8 cellular contexts compared by ENCODE assay signal in the genomic region with DNA sequence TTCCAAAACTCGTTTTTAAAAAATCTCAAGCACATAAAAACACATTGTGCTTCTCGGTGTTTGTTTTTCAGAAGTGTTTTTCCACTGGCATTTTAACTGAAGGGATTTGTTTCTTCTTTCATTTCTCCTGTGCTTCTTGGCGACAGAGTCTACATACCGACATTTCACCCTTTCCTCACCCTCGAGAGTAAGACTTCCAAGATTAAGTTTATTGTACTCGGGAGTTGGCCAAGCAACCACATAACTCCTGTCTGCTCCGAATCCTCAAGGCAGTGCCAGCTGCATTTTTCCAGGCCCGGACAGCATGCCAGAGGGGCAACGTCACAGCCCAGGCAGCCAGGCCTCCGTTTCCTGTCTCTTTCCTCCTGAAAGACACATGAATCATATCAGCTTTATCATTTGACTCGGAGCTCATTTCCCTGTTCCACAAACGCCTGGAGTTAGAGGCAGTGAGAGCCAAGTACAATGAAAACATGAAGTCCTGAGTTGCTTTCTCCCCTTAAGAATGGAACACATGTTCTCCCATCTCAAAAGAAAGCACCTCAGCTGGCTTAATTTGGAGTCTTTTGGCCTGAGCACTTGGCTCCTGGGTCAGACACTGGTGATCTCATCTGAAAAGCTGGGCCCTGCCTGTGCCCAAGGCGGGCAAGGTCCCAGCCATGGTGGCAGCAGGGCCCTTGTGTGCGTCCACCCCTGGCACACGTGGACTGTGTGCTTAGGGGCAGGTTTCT. TPM values are rescaled to one million over a fixed set of nuclear protein-coding genes. Genes with fewer than 3 reads are reported as not detected.
A peak's percentile ranks its signal among the peaks of the same experiment; 100 is the strongest.
DNase-seq lines count a peak whose midpoint lies in the region; ATAC-seq and TF ChIP-seq lines count a peak whose summit lies in the region.
"Had no signal": no experiment of that assay in that cellular context is flagged by ENCODE, and none has a peak within 500 bp of the region (broad histone marks: within the 10 kb centered on the region; RNA-seq: fewer than 3 reads in every experiment).

No MANE protein-coding gene starts in this region.

- no peaks in the 10 kb centered on the region for H3K27me3 ChIP-seq in endodermal cell (ENCODE audit: control insufficient read depth, insufficient read depth, low read length, poor library complexity, severe bottlenecking)

- H3K4me1 Mint-ChIP-seq in endodermal cell: peaks cover 20% of the 10 kb centered on the region
- H3K4me1 Mint-ChIP-seq: naive B cell had no signal

- no peaks in the 10 kb centered on the region for H3K9me3 Mint-ChIP-seq in endodermal cell
- H3K9me3 Mint-ChIP-seq: naive B cell had no signal

- H3K9me3 ChIP-seq in endodermal cell (ENCODE audit: control insufficient read depth, low read length): no peaks in the 10 kb centered on the region
- no peaks in the 10 kb centered on the region for H3K9me3 ChIP-seq in mesodermal cell (ENCODE audit: control insufficient read depth, low read length)

- H3K27ac Mint-ChIP-seq in endodermal cell: no peak overlapping the region
- H3K27ac Mint-ChIP-seq: naive B cell had no signal

- H3K4me1 ChIP-seq in endodermal cell (ENCODE audit: control insufficient read depth, insufficient read depth, low read length): no peaks in the 10 kb centered on the region
- H3K4me1 ChIP-seq in mesodermal cell (ENCODE audit: control insufficient read depth, insufficient read depth, low read length, poor library complexity, severe bottlenecking): peaks cover 45% of the 10 kb centered on the region
- peaks cover 2% of the 10 kb centered on the region for H3K4me1 ChIP-seq in urinary bladder (ENCODE audit: insufficient read depth)

- no peak overlapping the region for H3K4me3 Mint-ChIP-seq in endodermal cell
- H3K4me3 Mint-ChIP-seq: naive B cell had no signal

- peak; percentile 80 for DNase-seq in NCI-H446 treated with DMSO at 0.1 percent for 48 hours (lab: John Stamatoyannopoulos, UW)
- no peak for DNase-seq in endodermal cell
- no peak for DNase-seq in GM10266 (ENCODE audit: extremely low spot score)
- DNase-seq: naive B cell had no signal

- H3K9ac ChIP-seq in endodermal cell (ENCODE audit: extremely low read depth, low read length, poor library complexity, severe bottlenecking): no peak overlapping the region

- H3K36me3 ChIP-seq in endodermal cell (ENCODE audit: control insufficient read depth, insufficient read depth, low read length): no peaks in the 10 kb centered on the region
- no peaks in the 10 kb centered on the region for H3K36me3 ChIP-seq in mesodermal cell (ENCODE audit: control insufficient read depth, insufficient read depth, low read length)
- H3K36me3 ChIP-seq in urinary bladder (ENCODE audit: insufficient read depth): no peaks in the 10 kb centered on the region

- no peaks in the 10 kb centered on the region for H3K36me3 Mint-ChIP-seq in endodermal cell (ENCODE audit: low read depth)
- H3K36me3 Mint-ChIP-seq: naive B cell had no signal

- no peak for ATAC-seq in HG03039 (IDR thresholded peaks at IDR 0.05; ENCODE audit: unreplicated experiment)
- ATAC-seq in GM18907 (IDR thresholded peaks at IDR 0.05; ENCODE audit: unreplicated experiment): no peak

- no peaks in the 10 kb centered on the region for H3K27me3 Mint-ChIP-seq in endodermal cell (ENCODE audit: insufficient read depth)

- no peak for TF ChIP-seq CTCF in endodermal cell (conservative IDR thresholded peaks at IDR 0.05)
- TF ChIP-seq CTCF in GM10266 (IDR thresholded peaks at IDR 0.05; ENCODE audit: control insufficient read depth, insufficient read depth, low read depth, missing control alignments): no peak

- no peak overlapping the region for H3K4me3 ChIP-seq in endodermal cell (ENCODE audit: low read length)
- no peak overlapping the region for H3K4me3 ChIP-seq in mesodermal cell (ENCODE audit: extremely low read depth, insufficient read depth, low read length, poor library complexity, severe bottlenecking)
- H3K4me3 ChIP-seq in urinary bladder (ENCODE audit: low read depth, low read length): no peak overlapping the region

- WGBS in endodermal cell (ENCODE audit: insufficient coverage in 1 of 2, insufficient read length in 1 of 2), 2 experiments: 77 to 89% methylated on average over 8 to 15 of the region's 15 CpGs
- 70 to 79% methylated on average over 10 to 12 of the region's 15 CpGs for WGBS in mesodermal cell (ENCODE audit: insufficient coverage in 2 of 2), 2 experiments
- WGBS in urinary bladder: 12% methylated on average over 15 of the region's 15 CpGs

- H3K27ac ChIP-seq in endodermal cell (ENCODE audit: low read depth, low read length) (peak overlapping the region; percentile 54), mesodermal cell (ENCODE audit: low read depth, low read length, severe bottlenecking) (peak overlapping the region; percentile 96), urinary bladder (ENCODE audit: low read depth) (peak overlapping the region; percentile 86)

RNA-seq across cellular contexts. Expression of gene FAM50B, which starts 23.2 kb away (rescaled TPM):
- total RNA-seq in endodermal cell: 1 to 10 TPM; 2.8 to 3.7 TPM
- 0.57 TPM for polyA plus RNA-seq in endodermal cell (2013, experiment 1 of 2)
- polyA plus RNA-seq in endodermal cell (2013, experiment 2 of 2): 0.50 TPM
- polyA plus RNA-seq in mesodermal cell (2013, experiment 1 of 2): 0.22 TPM
- polyA plus RNA-seq in mesodermal cell (2013, experiment 2 of 2): not detected
- 5.2 TPM for total RNA-seq in urinary bladder
- 20.6 TPM for polyA plus RNA-seq in urinary bladder
